Comparison of ENCODE assay signal across 16 cellular contexts in the genomic region with DNA sequence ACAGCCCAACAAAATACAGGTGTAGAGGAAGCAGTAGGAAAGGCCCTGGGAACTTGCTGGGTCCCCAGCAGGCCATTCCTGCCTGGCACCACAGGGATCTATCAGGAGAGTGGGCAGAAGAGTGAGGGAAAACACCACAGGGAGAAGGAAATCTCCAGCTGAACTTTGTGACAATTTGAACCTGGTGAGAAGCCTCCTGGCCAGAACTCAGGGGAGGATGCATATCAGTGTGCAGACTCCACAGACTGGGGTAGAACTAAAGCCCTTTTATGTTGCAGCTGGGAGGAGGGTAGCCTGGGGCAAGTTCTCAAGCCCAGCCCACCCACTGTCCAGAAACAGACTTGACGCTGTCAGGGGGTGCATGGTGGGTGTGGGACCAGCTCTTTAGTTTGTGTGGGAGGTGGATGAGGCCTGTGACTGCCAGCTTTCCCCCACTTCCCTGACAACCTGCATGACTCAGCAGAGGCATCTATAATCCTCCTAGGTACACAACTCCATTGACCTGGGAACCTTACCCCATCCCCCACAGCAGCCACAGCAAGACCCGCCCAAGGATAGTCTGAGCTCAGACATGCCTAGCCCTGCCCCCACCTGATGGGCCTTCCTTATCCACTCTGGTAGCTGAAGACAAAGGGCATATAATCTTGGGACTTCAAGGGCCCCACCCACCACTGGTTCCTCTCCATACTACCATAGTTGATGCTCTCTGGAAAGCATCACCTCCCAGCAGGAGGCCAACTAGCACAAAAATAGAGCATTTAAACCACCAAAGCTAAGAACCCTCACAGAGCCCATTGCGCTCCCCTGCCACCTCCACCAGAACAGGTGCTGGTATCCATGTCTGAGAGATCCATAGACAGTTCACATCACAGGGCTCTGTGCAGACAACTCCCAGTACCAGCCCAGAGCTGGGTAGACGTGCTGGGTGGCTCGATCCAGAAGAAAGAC. TPM values are rescaled to one million over a fixed set of nuclear protein-coding genes. Genes with fewer than 3 reads are reported as not detected.
A peak's percentile ranks its signal among the peaks of the same experiment; 100 is the strongest.
DNase-seq lines count a peak whose midpoint lies in the region; ATAC-seq and TF ChIP-seq lines count a peak whose summit lies in the region.
"Had no signal": no experiment of that assay in that cellular context is flagged by ENCODE, and none has a peak within 500 bp of the region (broad histone marks: within the 10 kb centered on the region; RNA-seq: fewer than 3 reads in every experiment).

No MANE protein-coding gene starts in this region.

- H3K4me1 Mint-ChIP-seq in progenitor cell of endocrine pancreas (ENCODE audit: low read depth): no peaks in the 10 kb centered on the region

- no TSS peak for BruUV-seq in PC-3 (replicated peaks; lab: Mats Ljungman, UMichigan)

- H3F3A ChIP-seq in PC-3 (ENCODE audit: low read length, unreplicated experiment): no peaks in the 10 kb centered on the region

- H3K9me2 ChIP-seq in PC-3 (replicated peaks; ENCODE audit: low read length): no peaks in the 10 kb centered on the region

- intact Hi-C loops in PC-3 (cut with micrococcal nuclease) (no loop called here), adrenal gland (cut with DNase I) (no loop called here)

- no peaks in the 10 kb centered on the region for H3K79me2 ChIP-seq in PC-3 (ENCODE audit: low read length)

- POLR2A ChIA-PET in PC-3 (lab: Charles Lee; ENCODE audit: unreplicated experiment): interaction anchor here (0.6 to 1.0 kb wide), 2 partner anchors 34 to 242 kb away, joined by 3 to 6 read pairs; a partner anchor contains a TSS

- peaks cover 4% of the 10 kb centered on the region for H3K9me3 Mint-ChIP-seq in progenitor cell of endocrine pancreas (ENCODE audit: low read depth)
- H3K9me3 Mint-ChIP-seq: CD4-positive, alpha-beta T cell; stimulated activated naive CD8-positive, alpha-beta T cell treated with anti-CD3 and anti-CD28 coated beads, Interleukin-15, Interleukin-2, amounts not matched to agents 100 ng/mL and 50 ng/mL, for 24 hours had no signal

- ATAC-seq in PC-3 (peak; percentile 82), GM19467 (IDR thresholded peaks at IDR 0.05; ENCODE audit: unreplicated experiment) (no peak)
- no peak for ATAC-seq in activated CD4-positive, CD25-positive, alpha-beta regulatory T cell treated with anti-CD3 and anti-CD28 coated beads, Interleukin-2, amount 50 U/mL, for 24 hours

- H3K9ac ChIP-seq in PC-3 (ENCODE audit: low read length): peak overlapping the region; percentile 70

- no peaks in the 10 kb centered on the region for H3K36me3 ChIP-seq in PC-3 (ENCODE audit: low read depth, low read length)
- H3K36me3 ChIP-seq in adrenal gland (replicated peaks in 1 of 2): no peaks in the 10 kb centered on the region

- TF ChIP-seq CTCF in PC-3 (conservative IDR thresholded peaks at IDR 0.05; ENCODE audit: low read depth, low read length) (no peak), progenitor cell of endocrine pancreas (IDR thresholded peaks at IDR 0.05; ENCODE audit: unreplicated experiment) (no peak), adrenal gland (IDR thresholded peaks at IDR 0.05) (no peak)

- H3K36me3 Mint-ChIP-seq in progenitor cell of endocrine pancreas (ENCODE audit: insufficient read depth): no peaks in the 10 kb centered on the region

- H3K4me3 ChIP-seq in PC-3 (ENCODE audit: low read length) (peak overlapping the region; percentile 14; the same call in 1 of the 2 replicates), adrenal gland (no peak overlapping the region)
- H3K4me3 ChIP-seq: skin epidermis had no signal

- no peak overlapping the region for H3K4me3 Mint-ChIP-seq in progenitor cell of endocrine pancreas (ENCODE audit: low read depth)
- H3K4me3 Mint-ChIP-seq: CD4-positive, alpha-beta T cell; stimulated activated naive CD8-positive, alpha-beta T cell treated with anti-CD3 and anti-CD28 coated beads, Interleukin-15, Interleukin-2, amounts not matched to agents 100 ng/mL and 50 ng/mL, for 24 hours had no signal

- CTCF ChIA-PET in PC-3 (lab: Charles Lee): no interaction called here

- DNase-seq in NCI-H146 (lab: John Stamatoyannopoulos, UW) (peak; percentile 19), NCI-H146 treated with DMSO at 0.1 percent for 48 hours (lab: John Stamatoyannopoulos, UW; ENCODE audit: unreplicated experiment) (no peak), PC-3 (peak; percentile 89), epithelial cell of prostate (ENCODE audit: low read depth, low spot score) (peak; percentile 43), progenitor cell of endocrine pancreas (ENCODE audit: low spot score, unreplicated experiment) (no peak), adrenal gland (no peak)
- DNase-seq: 8988T; activated CD4-positive, CD25-positive, alpha-beta regulatory T cell treated with anti-CD3 and anti-CD28 coated beads, Interleukin-2, amount 50 U/mL, for 72 hours; activated T-cell treated with anti-CD3 and anti-CD28 coated beads, Interleukin-2, amount 50 U/mL, for 1 hour; CD4-positive, alpha-beta T cell; cortex of kidney; nucleus accumbens had no signal

- whole genome bisulfite sequencing in adrenal gland, 4 donors: 83 to 89% (median 84%) methylated on average over 3 to 5 of the region's 5 CpGs

- H3K27ac ChIP-seq in PC-3 (ENCODE audit: low read length): peak overlapping the region; percentile 93
- no peak overlapping the region for H3K27ac ChIP-seq in epithelial cell of prostate
- no peak overlapping the region for H3K27ac ChIP-seq in adrenal gland

- peak overlapping the region; percentile 57 for H2AFZ ChIP-seq in PC-3 (ENCODE audit: low read length)

- peak overlapping the region; percentile 2 for H3K27ac Mint-ChIP-seq in progenitor cell of endocrine pancreas
- H3K27ac Mint-ChIP-seq: CD4-positive, alpha-beta T cell; stimulated activated naive CD8-positive, alpha-beta T cell treated with anti-CD3 and anti-CD28 coated beads, Interleukin-15, Interleukin-2, amounts not matched to agents 100 ng/mL and 50 ng/mL, for 24 hours had no signal

- peak overlapping the region; percentile 67 for H3K4me2 ChIP-seq in PC-3 (ENCODE audit: low read length)

- no peaks in the 10 kb centered on the region for H4K20me1 ChIP-seq in PC-3 (ENCODE audit: low read length)

- H3K9me3 ChIP-seq in PC-3 (ENCODE audit: low read length) (no peaks in the 10 kb centered on the region), adrenal gland (replicated peaks in 1 of 3) (no peaks in the 10 kb centered on the region)

- no peaks in the 10 kb centered on the region for H3K27me3 Mint-ChIP-seq in progenitor cell of endocrine pancreas
- H3K27me3 Mint-ChIP-seq: CD4-positive, alpha-beta T cell; stimulated activated naive CD8-positive, alpha-beta T cell treated with anti-CD3 and anti-CD28 coated beads, Interleukin-15, Interleukin-2, amounts not matched to agents 100 ng/mL and 50 ng/mL, for 24 hours had no signal

- no peak for TF ChIP-seq POLR2A in adrenal gland (IDR thresholded peaks at IDR 0.05)

- peaks cover 19% of the 10 kb centered on the region for H3K4me1 ChIP-seq in PC-3 (ENCODE audit: insufficient read depth, low read length)
- no peaks in the 10 kb centered on the region for H3K4me1 ChIP-seq in adrenal gland (replicated peaks in 1 of 2)

- H3K27me3 ChIP-seq in PC-3 (ENCODE audit: low read length) (no peaks in the 10 kb centered on the region), adrenal gland (no peaks in the 10 kb centered on the region)

RNA-seq across cellular contexts. Expression of a gene that starts 28.9 kb away (rescaled TPM):
- total RNA-seq in PC-3 (2014; rRNA removed) (36.7 and 45.6 TPM in 2 replicates), progenitor cell of endocrine pancreas (152 and 154 TPM in 2 replicates), adrenal gland (10 to 100 TPM; 11.3 to 48.4 (median 37.1) TPM)
- 10 to 100 TPM; 44.2 to 86.0 (median 81.6) TPM for polyA plus RNA-seq in adrenal gland

RNA-seq across cellular contexts. Expression of a gene that starts 29.8 kb away (rescaled TPM):
- 11.8 and 12.3 TPM in 2 replicates for total RNA-seq in PC-3 (2014; rRNA removed)
- total RNA-seq in progenitor cell of endocrine pancreas: 34.0 and 34.7 TPM in 2 replicates
- total RNA-seq in adrenal gland: 10 to 100 TPM; 24.8 to 62.0 (median 41.5) TPM
- 10 to 100 TPM; 25.0 to 60.0 (median 39.2) TPM for polyA plus RNA-seq in adrenal gland

RNA-seq across cellular contexts. Expression of a gene that starts 33.8 kb away (rescaled TPM):
- total RNA-seq in PC-3 (2014; rRNA removed): 24.0 and 34.5 TPM in 2 replicates
- total RNA-seq in progenitor cell of endocrine pancreas: 22.8 and 22.9 TPM in 2 replicates
- total RNA-seq in adrenal gland: 10 to 100 TPM; 19.7 to 46.6 (median 32.4) TPM
- 10 to 100 TPM; 11.1 to 42.2 (median 13.4) TPM for polyA plus RNA-seq in adrenal gland

Comparison
In these comparisons a context has a peak if more than half of its experiments do, and no peak if none do; other contexts are left out.
1. DNase-seq: peak in NCI-H146 (single experiment), PC-3 (single experiment) and epithelial cell of prostate (single experiment); none in NCI-H146 treated with DMSO at 0.1 percent for 48 hours (single experiment), progenitor cell of endocrine pancreas (single experiment) and adrenal gland (0 of 7).